In genomic region chr21:36034211-36034913, GRCh38 we compare ENCODE assay signal across 22 cellular contexts. TPM values are rescaled to one million over a fixed set of nuclear protein-coding genes. Genes with fewer than 3 reads are reported as not detected.
A peak's percentile ranks its signal among the peaks of the same experiment; 100 is the strongest.
DNase-seq lines count a peak whose midpoint lies in the region; ATAC-seq and TF ChIP-seq lines count a peak whose summit lies in the region.
"Had no signal": no experiment of that assay in that cellular context is flagged by ENCODE, and none has a peak within 500 bp of the region (broad histone marks: within the 10 kb centered on the region; RNA-seq: fewer than 3 reads in every experiment).

No MANE protein-coding gene starts in this region.

- CTCF ChIA-PET in activated CD4-positive, alpha-beta T cell treated with anti-CD3 and anti-CD28 coated beads for 36 hours (lab: Charles Lee) = interaction anchor here (0.6 to 1.2 kb wide), 2 partner anchors 12 to 1407 kb away, joined by 3 to 4 read pairs; no protein-coding TSS in a partner anchor

- H3K27ac Mint-ChIP-seq in activated CD4-positive, alpha-beta T cell treated with anti-CD3 and anti-CD28 coated beads for 36 hours = peak overlapping the region; percentile 10
- H3K27ac Mint-ChIP-seq in nephron = peak overlapping the region; percentile 66 to 95 (median 82)
- H3K27ac Mint-ChIP-seq: B cell had no signal

- H3K9me3 ChIP-seq in psoas muscle = no peaks in the 10 kb centered on the region

- POLR2A ChIA-PET in activated CD4-positive, alpha-beta T cell treated with anti-CD3 and anti-CD28 coated beads for 36 hours (lab: Charles Lee) = interaction anchor here (0.6 kb wide), 1 partner anchor 133 kb away, joined by 3 read pairs; no protein-coding TSS in a partner anchor

- DNase-seq in activated CD4-positive, alpha-beta T cell treated with anti-CD3 and anti-CD28 coated beads for 36 hours = no peak
- no peak for DNase-seq in activated CD4-positive, alpha-beta T cell treated with anti-CD3 and anti-CD28 coated beads for 48 hours
- DNase-seq in psoas muscle = no peak
- DNase-seq in hypothalamus (lab: John Stamatoyannopoulos, UW) = no peak
- DNase-seq in HK-2 (ENCODE audit: unreplicated experiment) = no peak
- no peak for DNase-seq in iPS-NIHi7 (ENCODE audit: extremely low spot score)
- DNase-seq: CD8-positive, alpha-beta memory T cell; Kasumi-1; MM.1S; NCI-H1048; NCI-H1417 treated with DMSO at 0.1 percent for 48 hours; NCI-H1694 treated with DMSO at 0.1 percent for 48 hours; NCI-H2081; NCI-H2227 treated with DMSO at 0.1 percent for 48 hours; NCI-H526 treated with DMSO at 0.1 percent for 48 hours; RPMI8226; SHP77 had no signal

- TF ChIP-seq CTCF in nephron (IDR thresholded peaks at IDR 0.05; ENCODE audit: unreplicated experiment in 3 of 3) (no peak), psoas muscle (IDR thresholded peaks at IDR 0.05) (no peak)

- H3K27me3 ChIP-seq in psoas muscle (ENCODE audit: insufficient read depth in 3 of 3, low read length in 2 of 3) = no peaks in the 10 kb centered on the region

- ATAC-seq in activated CD4-positive, alpha-beta T cell treated with anti-CD3 and anti-CD28 coated beads for 36 hours = no peak
- ATAC-seq in psoas muscle = peak; percentile 66 to 84 (median 82)

- intact Hi-C loops in activated CD4-positive, alpha-beta T cell treated with anti-CD3 and anti-CD28 coated beads for 36 hours (cut with DNase I, micrococcal nuclease) = loop anchor here in 1 of 2 experiments (5.0 kb wide), 1 partner anchor 1312 kb away; no protein-coding TSS in a partner anchor
- intact Hi-C loops in psoas muscle (cut with DNase I) = loop anchor here in 1 of 2 donors (10.0 kb wide), 1 partner anchor 70 kb away; no protein-coding TSS in a partner anchor

- no peaks in the 10 kb centered on the region for H3K9me3 Mint-ChIP-seq in activated CD4-positive, alpha-beta T cell treated with anti-CD3 and anti-CD28 coated beads for 36 hours (ENCODE audit: low read depth)
- no peaks in the 10 kb centered on the region for H3K9me3 Mint-ChIP-seq in nephron
- H3K9me3 Mint-ChIP-seq: CD8-positive, alpha-beta memory T cell had no signal

- peak overlapping the region; percentile 50 for H3K27ac ChIP-seq in psoas muscle
- H3K27ac ChIP-seq: 22Rv1, C4-2B had no signal

- peaks cover 12% of the 10 kb centered on the region for H3K4me1 ChIP-seq in psoas muscle

- no peaks in the 10 kb centered on the region for H3K4me1 Mint-ChIP-seq in activated CD4-positive, alpha-beta T cell treated with anti-CD3 and anti-CD28 coated beads for 36 hours
- H3K4me1 Mint-ChIP-seq in nephron = peaks cover 18% of the 10 kb centered on the region
- H3K4me1 Mint-ChIP-seq: B cell; CD8-positive, alpha-beta memory T cell had no signal

- H3K4me3 Mint-ChIP-seq in activated CD4-positive, alpha-beta T cell treated with anti-CD3 and anti-CD28 coated beads for 36 hours = no peak overlapping the region
- H3K4me3 Mint-ChIP-seq in nephron = no peak overlapping the region
- H3K4me3 Mint-ChIP-seq: B cell; CD8-positive, alpha-beta memory T cell had no signal

- no peak overlapping the region for H3K4me3 ChIP-seq in psoas muscle
- H3K4me3 ChIP-seq: K562 had no signal

- no peaks in the 10 kb centered on the region for H3K27me3 Mint-ChIP-seq in activated CD4-positive, alpha-beta T cell treated with anti-CD3 and anti-CD28 coated beads for 36 hours
- peaks cover 4% of the 10 kb centered on the region for H3K27me3 Mint-ChIP-seq in nephron (ENCODE audit: low read depth)
- H3K27me3 Mint-ChIP-seq: B cell; CD8-positive, alpha-beta memory T cell had no signal

- H3K36me3 ChIP-seq in psoas muscle (ENCODE audit: insufficient read depth in 1 of 2, low read depth in 1 of 2) = peaks cover 4 to 51% of the 10 kb centered on the region in 2 donors

- H3K36me3 Mint-ChIP-seq in activated CD4-positive, alpha-beta T cell treated with anti-CD3 and anti-CD28 coated beads for 36 hours (ENCODE audit: low read depth) = peaks cover 22% of the 10 kb centered on the region
- H3K36me3 Mint-ChIP-seq in nephron (ENCODE audit: low read depth) = peaks cover 43% of the 10 kb centered on the region

- WGBS in psoas muscle, 3 donors = 34 to 37% (median 34%) methylated on average over 16 of the region's 16 CpGs

RNA-seq across cellular contexts. Expression of gene SETD4, which starts 26.0 kb away (rescaled TPM):
- total RNA-seq in activated CD4-positive, alpha-beta T cell treated with anti-CD3 and anti-CD28 coated beads for 36 hours = 10 to 100 TPM; 11.0 to 17.6 TPM
- total RNA-seq in psoas muscle = 10 to 100 TPM in 2 of 4 donors, 1 to 10 TPM in 2; 6.5 to 12.1 (median 10.2) TPM
- 10 to 100 TPM in 2 of 3 donors, 1 to 10 TPM in 1; 8.7 to 17.9 (median 12.8) TPM for polyA plus RNA-seq in psoas muscle

RNA-seq across cellular contexts. Expression of gene CBR1, which starts 35.5 kb away (rescaled TPM):
- 10 to 100 TPM; 48.6 to 54.1 TPM for total RNA-seq in activated CD4-positive, alpha-beta T cell treated with anti-CD3 and anti-CD28 coated beads for 36 hours
- 10 to 100 TPM; 15.2 to 47.7 (median 31.0) TPM for total RNA-seq in psoas muscle
- 10 to 100 TPM; 45.9 to 94.0 (median 71.7) TPM for polyA plus RNA-seq in psoas muscle
